ENCODE assay signal across 18 cellular contexts in the genomic region with DNA sequence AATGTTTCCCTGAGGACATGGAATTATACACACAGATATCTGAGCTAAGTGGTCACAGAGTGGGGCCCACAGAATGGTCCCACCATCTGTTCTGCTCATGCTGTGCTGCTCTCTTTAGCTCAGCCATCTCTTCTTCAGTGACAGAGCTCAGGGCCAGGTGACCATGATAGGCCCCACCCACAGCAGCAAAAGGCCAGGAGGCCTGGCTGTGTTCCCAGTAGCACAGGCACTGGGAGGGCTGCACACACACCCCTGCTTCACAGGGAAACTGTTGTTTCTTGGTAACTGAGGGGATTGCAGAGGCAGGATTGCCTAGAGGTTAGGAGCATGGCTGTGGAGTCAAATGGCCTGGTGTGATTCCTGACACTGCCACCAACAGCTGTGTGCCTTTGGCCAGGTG. TPM values are rescaled to one million over a fixed set of nuclear protein-coding genes. Genes with fewer than 3 reads are reported as not detected.
A peak's percentile ranks its signal among the peaks of the same experiment; 100 is the strongest.
DNase-seq lines count a peak whose midpoint lies in the region; ATAC-seq and FAIRE-seq lines count a peak whose summit lies in the region.
"Had no signal": no experiment of that assay in that cellular context is flagged by ENCODE, and none has a peak within 500 bp of the region (broad histone marks: within the 10 kb centered on the region; RNA-seq: fewer than 3 reads in every experiment).

No MANE protein-coding gene starts in this region.

- intact Hi-C loops in left colon (cut with DNase I, micrococcal nuclease) = no loop called here

- H3K9me3 Mint-ChIP-seq in effector memory CD8-positive, alpha-beta T cell = no peaks in the 10 kb centered on the region
- H3K9me3 Mint-ChIP-seq: activated T-helper 17 cell treated with anti-CD3 and anti-CD28 coated beads, Interleukin-2, amount 50 U/mL, for 72 hours had no signal

- no peak overlapping the region for H3K27ac Mint-ChIP-seq in effector memory CD8-positive, alpha-beta T cell
- H3K27ac Mint-ChIP-seq: activated CD4-positive, alpha-beta T cell treated with anti-CD3 and anti-CD28 coated beads, Interleukin-2, amount 10 ng/mL, durations not matched to agents 24 days and 14 days; activated T-helper 17 cell treated with anti-CD3 and anti-CD28 coated beads, Interleukin-2, amount 50 U/mL, for 72 hours had no signal

- H3K4me1 Mint-ChIP-seq in effector memory CD8-positive, alpha-beta T cell (ENCODE audit: low read depth in 2 of 2) = no peaks in the 10 kb centered on the region
- H3K4me1 Mint-ChIP-seq: activated CD4-positive, alpha-beta T cell treated with anti-CD3 and anti-CD28 coated beads, Interleukin-2, amount 10 ng/mL, durations not matched to agents 24 days and 14 days; activated T-helper 17 cell treated with anti-CD3 and anti-CD28 coated beads, Interleukin-2, amount 50 U/mL, for 72 hours had no signal

- H3K4me3 Mint-ChIP-seq in effector memory CD8-positive, alpha-beta T cell = no peak overlapping the region
- H3K4me3 Mint-ChIP-seq: activated CD4-positive, alpha-beta T cell treated with anti-CD3 and anti-CD28 coated beads, Interleukin-2, amount 10 ng/mL, durations not matched to agents 24 days and 14 days; activated T-helper 17 cell treated with anti-CD3 and anti-CD28 coated beads, Interleukin-2, amount 50 U/mL, for 72 hours; brain; CD14-positive monocyte had no signal

- ATAC-seq in left colon = peak; percentile 88
- ATAC-seq in HG03521 (IDR thresholded peaks at IDR 0.05; ENCODE audit: unreplicated experiment) = no peak
- ATAC-seq in effector memory CD8-positive, alpha-beta T cell (replicated peaks) = no peak
- ATAC-seq: activated T-helper 17 cell treated with anti-CD3 and anti-CD28 coated beads, Interleukin-2, amount 50 U/mL, for 72 hours had no signal

- DNase-seq in DMS 273 (lab: John Stamatoyannopoulos, UW; ENCODE audit: unreplicated experiment) (peak; percentile 89), NCI-H146 (lab: John Stamatoyannopoulos, UW) (peak; percentile 57), RPMI7951 (ENCODE audit: low read depth) (peak; percentile 8), left colon (peak; percentile 28 to 38), NK-92 (lab: John Stamatoyannopoulos, UW; ENCODE audit: unreplicated experiment) (no peak), urothelium cell line (ENCODE audit: low spot score) (no peak)
- DNase-seq in effector memory CD8-positive, alpha-beta T cell = no peak
- DNase-seq: activated CD4-positive, alpha-beta T cell treated with anti-CD3 and anti-CD28 coated beads, Interleukin-2, amount 10 ng/mL, durations not matched to agents 24 days and 14 days had no signal

- FAIRE-seq in urothelium cell line (lab: Jason Lieb, UNC) = no peak
- FAIRE-seq: endometrium had no signal

- no peaks in the 10 kb centered on the region for H3K27me3 Mint-ChIP-seq in effector memory CD8-positive, alpha-beta T cell
- H3K27me3 Mint-ChIP-seq: activated T-helper 17 cell treated with anti-CD3 and anti-CD28 coated beads, Interleukin-2, amount 50 U/mL, for 72 hours; brain had no signal

- no peaks in the 10 kb centered on the region for H3K36me3 Mint-ChIP-seq in effector memory CD8-positive, alpha-beta T cell (ENCODE audit: insufficient read depth)
- H3K36me3 Mint-ChIP-seq: brain, CD14-positive monocyte had no signal

RNA-seq across cellular contexts. Expression of a gene that starts 4.8 kb away (rescaled TPM):
- total RNA-seq in RPMI7951 (2014; rRNA removed; shearing (Covaris generic)) = not detected in 2 replicates
- total RNA-seq in left colon = not detected
- total RNA-seq: activated T-helper 17 cell treated with anti-CD3 and anti-CD28 coated beads, Interleukin-2, amount 50 U/mL, for 72 hours; glomerular endothelial cell; liver; smooth muscle cell; suprapubic skin; T-helper 1 cell treated with Interleukin-12 subunit alpha and Interleukin-12 subunit beta and Interleukin-4 antibody, amounts not matched to agents 30 ng/mL and 1 ng/mL, for 36 hours had no signal

RNA-seq across cellular contexts. Expression of a gene that starts 33.7 kb away (rescaled TPM):
- not detected in 2 replicates for total RNA-seq in RPMI7951 (2014; rRNA removed; shearing (Covaris generic))
- not detected for total RNA-seq in left colon
- total RNA-seq: activated CD4-positive, alpha-beta T cell treated with anti-CD3 and anti-CD28 coated beads, Interleukin-2, amount 10 ng/mL, durations not matched to agents 24 days and 14 days; activated T-helper 17 cell treated with anti-CD3 and anti-CD28 coated beads, Interleukin-2, amount 50 U/mL, for 72 hours; glomerular endothelial cell; liver; smooth muscle cell; suprapubic skin; T-helper 1 cell treated with Interleukin-12 subunit alpha and Interleukin-12 subunit beta and Interleukin-4 antibody, amounts not matched to agents 30 ng/mL and 1 ng/mL, for 36 hours had no signal

Comparison
In these comparisons a context has a peak if more than half of its experiments do, and no peak if none do; other contexts are left out.
1. DNase-seq: peak in DMS 273 (single experiment), NCI-H146 (single experiment), RPMI7951 (single experiment) and left colon (2 of 2); none in NK-92 (single experiment), urothelium cell line (single experiment) and effector memory CD8-positive, alpha-beta T cell (0 of 3).